10 cellular contexts compared by ENCODE assay signal in the genomic region with DNA sequence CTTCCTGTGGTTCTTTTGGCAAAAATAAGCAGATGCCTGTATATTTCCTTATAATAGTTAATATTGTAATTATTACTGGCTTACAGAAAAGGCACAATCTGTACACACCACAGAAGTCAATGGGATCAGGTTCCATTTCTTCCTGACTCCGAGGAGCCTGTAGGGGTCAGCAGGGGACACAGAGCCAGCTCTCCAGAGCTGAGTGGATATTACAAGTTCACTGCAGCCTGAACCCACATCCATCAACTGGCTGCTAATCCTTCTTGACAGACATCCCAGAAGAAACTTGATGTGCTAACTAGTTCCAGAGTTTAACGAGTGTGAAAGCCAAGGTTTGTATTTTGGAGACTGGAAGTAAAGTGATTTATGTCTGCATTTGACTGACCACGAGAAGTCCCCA.
DNase-seq lines count a peak whose midpoint lies in the region; ATAC-seq and TF ChIP-seq lines count a peak whose summit lies in the region.
"Had no signal": no experiment of that assay in that cellular context is flagged by ENCODE, and none has a peak within 500 bp of the region (broad histone marks: within the 10 kb centered on the region; RNA-seq: fewer than 3 reads in every experiment).

No MANE protein-coding gene starts in this region.

- H3K4me3 ChIP-seq in heart right ventricle (no peak overlapping the region), hepatocyte (no peak overlapping the region)

- H4K20me1 ChIP-seq in hepatocyte (ENCODE audit: insufficient read depth, poor library complexity, severe bottlenecking), result no peaks in the 10 kb centered on the region

- H3K4me3 Mint-ChIP-seq in osteocyte (ENCODE audit: unreplicated experiment), result no peak overlapping the region
- H3K4me3 Mint-ChIP-seq: activated B cell treated with CpG ODN at 0.5 μM for 24 hours; activated naive CD8-positive, alpha-beta T cell had no signal

- H3K4me1 Mint-ChIP-seq in osteocyte (ENCODE audit: unreplicated experiment), result no peaks in the 10 kb centered on the region
- H3K4me1 Mint-ChIP-seq: activated B cell treated with CpG ODN at 0.5 μM for 24 hours had no signal

- no peak overlapping the region for H3K4me2 ChIP-seq in hepatocyte

- no peak overlapping the region for H3K27ac Mint-ChIP-seq in osteocyte (ENCODE audit: unreplicated experiment)
- H3K27ac Mint-ChIP-seq: activated B cell treated with CpG ODN at 0.5 μM for 24 hours; activated naive CD8-positive, alpha-beta T cell had no signal

- peaks cover 0 to 5% (median 0%) of the 10 kb centered on the region in 11 donors for H3K9me3 ChIP-seq in heart right ventricle
- H3K9me3 ChIP-seq in hepatocyte (ENCODE audit: low read depth), result no peaks in the 10 kb centered on the region

- H3K9me2 ChIP-seq in hepatocyte (replicated peaks; ENCODE audit: insufficient read depth), result no peaks in the 10 kb centered on the region

- H3K27me3 Mint-ChIP-seq in osteocyte (ENCODE audit: unreplicated experiment), result no peaks in the 10 kb centered on the region
- H3K27me3 Mint-ChIP-seq: activated naive CD8-positive, alpha-beta T cell had no signal

- H3K79me2 ChIP-seq in hepatocyte, result no peaks in the 10 kb centered on the region

- H3K4me1 ChIP-seq in heart right ventricle (no peaks in the 10 kb centered on the region), hepatocyte (ENCODE audit: insufficient read depth) (no peaks in the 10 kb centered on the region)

- H3K27me3 ChIP-seq in heart right ventricle (peaks cover 0 to 26% (median 3%) of the 10 kb centered on the region in 7 donors), hepatocyte (peaks cover 13% of the 10 kb centered on the region)

- no peak overlapping the region for H3K27ac ChIP-seq in heart right ventricle
- no peak overlapping the region for H3K27ac ChIP-seq in hepatocyte

- 25 to 27% methylated on average over 3 of the region's 3 CpGs for WGBS in heart right ventricle, 2 donors
- 24% methylated on average over 3 of the region's 3 CpGs for WGBS in hepatocyte (ENCODE audit: low lambda C conversion rate, missing lambda C conversion rate)

- no peaks in the 10 kb centered on the region for H3K36me3 ChIP-seq in heart right ventricle
- H3K36me3 ChIP-seq in hepatocyte (replicated peaks; ENCODE audit: insufficient read depth, low read depth), result no peaks in the 10 kb centered on the region

- DNase-seq in heart right ventricle, result no peak
- no peak for DNase-seq in cardiac septum (ENCODE audit: low spot score)
- peak; percentile 97 for DNase-seq in NCI-H82 (lab: John Stamatoyannopoulos, UW)
- peak; percentile 28 for DNase-seq in hepatocyte (ENCODE audit: low spot score)
- DNase-seq in activated gamma-delta T cell treated with Interleukin-2 at 50 U/mL for 16 hours, result no peak
- DNase-seq in osteocyte (ENCODE audit: extremely low spot score, unreplicated experiment), result no peak
- no peak for DNase-seq in SIG-M5 (lab: John Stamatoyannopoulos, UW)
- DNase-seq: activated B cell treated with CpG ODN at 0.5 μM for 24 hours had no signal

- no peaks in the 10 kb centered on the region for H3K36me3 Mint-ChIP-seq in osteocyte (ENCODE audit: unreplicated experiment)
- H3K36me3 Mint-ChIP-seq: activated naive CD8-positive, alpha-beta T cell had no signal

- TF ChIP-seq CTCF in heart right ventricle (IDR thresholded peaks at IDR 0.05) (peak in 6 of 9 donors; percentile 26 to 39 (median 30)), hepatocyte (IDR thresholded peaks at IDR 0.05; ENCODE audit: poor library complexity) (peak; percentile 38), osteocyte (IDR thresholded peaks at IDR 0.05) (no peak)

- no peaks in the 10 kb centered on the region for H3K9me3 Mint-ChIP-seq in osteocyte (ENCODE audit: unreplicated experiment)
- H3K9me3 Mint-ChIP-seq: activated B cell treated with CpG ODN at 0.5 μM for 24 hours had no signal

- no peak overlapping the region for H2AFZ ChIP-seq in hepatocyte

- intact Hi-C loops in heart right ventricle (cut with DNase I), result loop anchor here in 1 of 10 donors (5.0 kb wide), 1 partner anchor 215 kb away; no protein-coding TSS in a partner anchor
- intact Hi-C loops in cardiac septum (cut with DNase I), result no loop called here

- ATAC-seq in heart right ventricle (peak in 2 of 8 donors; percentile 42 to 51), GM19397 (IDR thresholded peaks at IDR 0.05; ENCODE audit: unreplicated experiment) (no peak)

Comparison
In these comparisons a context has a peak if more than half of its experiments do, and no peak if none do; other contexts are left out.
1. DNase-seq: peak in NCI-H82 (single experiment) and hepatocyte (single experiment); none in heart right ventricle (0 of 2), cardiac septum (single experiment), activated gamma-delta T cell treated with Interleukin-2 at 50 U/mL for 16 hours (single experiment), osteocyte (single experiment) and SIG-M5 (single experiment).